17 cellular contexts compared by ENCODE assay signal in the genomic region with DNA sequence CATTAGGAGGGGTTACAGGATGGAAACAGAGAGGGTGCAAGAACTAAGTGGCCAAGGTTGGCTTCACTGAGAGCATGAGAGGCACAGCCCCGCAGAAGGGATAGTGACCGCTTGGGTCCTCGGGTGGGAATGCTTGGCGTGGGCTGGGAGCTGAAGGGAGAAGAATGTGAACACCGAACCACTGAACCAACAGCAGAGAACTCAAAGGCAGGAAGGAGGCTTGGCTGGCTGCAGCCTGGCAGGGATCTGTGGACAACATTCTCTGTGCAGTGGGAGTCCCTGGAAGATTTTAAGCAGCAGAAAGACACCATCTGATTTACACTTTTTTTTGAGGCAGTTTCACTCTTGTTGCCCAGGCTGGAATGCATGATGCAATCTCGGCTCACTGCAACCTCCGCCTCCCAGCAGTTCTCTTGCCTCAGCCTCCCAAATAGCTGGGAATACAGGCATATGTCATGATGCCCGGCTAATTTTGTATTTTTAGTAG. TPM values are rescaled to one million over a fixed set of nuclear protein-coding genes. Genes with fewer than 3 reads are reported as not detected.
A peak's percentile ranks its signal among the peaks of the same experiment; 100 is the strongest.
DNase-seq lines count a peak whose midpoint lies in the region; TF ChIP-seq lines count a peak whose summit lies in the region.
"Had no signal": no experiment of that assay in that cellular context is flagged by ENCODE, and none has a peak within 500 bp of the region (broad histone marks: within the 10 kb centered on the region; RNA-seq: fewer than 3 reads in every experiment).

No MANE protein-coding gene starts in this region.

- no peaks in the 10 kb centered on the region for H3K9me3 ChIP-seq in endodermal cell (ENCODE audit: control insufficient read depth, low read length)
- H3K9me3 ChIP-seq in osteoblast (ENCODE audit: low read depth, low read length), result no peaks in the 10 kb centered on the region
- H3K9me3 ChIP-seq in spleen, result no peaks in the 10 kb centered on the region

- H2AFZ ChIP-seq in osteoblast (ENCODE audit: low read length), result peak overlapping the region; percentile 66

- H3K4me3 Mint-ChIP-seq in endodermal cell, result no peak overlapping the region
- H3K4me3 Mint-ChIP-seq: activated CD4-positive, alpha-beta T cell treated with anti-CD3 and anti-CD28 coated beads for 36 hours; activated naive CD4-positive, alpha-beta T cell treated with anti-CD3 and anti-CD28 coated beads, Interleukin-2, amount 50 U/mL, for 24 hours; B cell; nephron had no signal

- no peak overlapping the region; the same call in 1 of the 2 replicates for H3K4me3 ChIP-seq in AG10803 (ENCODE audit: low read length)
- H3K4me3 ChIP-seq in endodermal cell (ENCODE audit: low read length), result no peak overlapping the region
- peak overlapping the region; percentile 30 for H3K4me3 ChIP-seq in osteoblast (ENCODE audit: insufficient read depth, low read length)
- no peak overlapping the region for H3K4me3 ChIP-seq in spleen

- no peaks in the 10 kb centered on the region for H3K36me3 Mint-ChIP-seq in endodermal cell (ENCODE audit: low read depth)
- H3K36me3 Mint-ChIP-seq: activated naive CD4-positive, alpha-beta T cell treated with anti-CD3 and anti-CD28 coated beads, Interleukin-2, amount 50 U/mL, for 24 hours had no signal

- no peak overlapping the region for H3K9ac ChIP-seq in endodermal cell (ENCODE audit: extremely low read depth, low read length, poor library complexity, severe bottlenecking)

- H4K20me1 ChIP-seq in osteoblast (ENCODE audit: insufficient read depth, low read length), result no peaks in the 10 kb centered on the region

- WGBS in endodermal cell (ENCODE audit: insufficient coverage in 1 of 2, insufficient read length in 1 of 2), 2 experiments, result 88 to 91% methylated on average over 7 to 8 of the region's 8 CpGs
- WGBS in spleen, 5 donors, result 81 to 88% (median 82%) methylated on average over 8 of the region's 8 CpGs

- no peaks in the 10 kb centered on the region for H3K79me2 ChIP-seq in osteoblast (ENCODE audit: insufficient read depth, low read length)

- H3K36me3 ChIP-seq in endodermal cell (ENCODE audit: control insufficient read depth, insufficient read depth, low read length) (no peaks in the 10 kb centered on the region), osteoblast (ENCODE audit: insufficient read depth, low read length) (no peaks in the 10 kb centered on the region), spleen (no peaks in the 10 kb centered on the region)

- no peaks in the 10 kb centered on the region for H3K27me3 ChIP-seq in endodermal cell (ENCODE audit: control insufficient read depth, insufficient read depth, low read length, poor library complexity, severe bottlenecking)
- no peaks in the 10 kb centered on the region for H3K27me3 ChIP-seq in osteoblast (ENCODE audit: insufficient read depth, low read length)
- H3K27me3 ChIP-seq in spleen (replicated peaks in 1 of 7), result no peaks in the 10 kb centered on the region

- H3K4me2 ChIP-seq in osteoblast (ENCODE audit: insufficient read depth, low read length), result peak overlapping the region; percentile 75

- no peak overlapping the region for H3K27ac ChIP-seq in endodermal cell (ENCODE audit: low read depth, low read length)
- H3K27ac ChIP-seq in osteoblast (ENCODE audit: low read depth, low read length), result peak overlapping the region; percentile 73
- H3K27ac ChIP-seq in spleen, result peak overlapping the region in 4 of 8 donors; percentile 25 to 51 (median 46)

- H3K27ac Mint-ChIP-seq in endodermal cell, result peak overlapping the region; percentile 72
- H3K27ac Mint-ChIP-seq: activated CD4-positive, alpha-beta T cell treated with anti-CD3 and anti-CD28 coated beads for 36 hours; activated naive CD4-positive, alpha-beta T cell treated with anti-CD3 and anti-CD28 coated beads, Interleukin-2, amount 50 U/mL, for 24 hours; B cell; nephron had no signal

- no peaks in the 10 kb centered on the region for H3K9me3 Mint-ChIP-seq in endodermal cell
- H3K9me3 Mint-ChIP-seq: activated naive CD4-positive, alpha-beta T cell treated with anti-CD3 and anti-CD28 coated beads, Interleukin-2, amount 50 U/mL, for 24 hours; nephron had no signal

- TF ChIP-seq CTCF in AG10803 (conservative IDR thresholded peaks at IDR 0.05; ENCODE audit: low read length) (no peak), endodermal cell (conservative IDR thresholded peaks at IDR 0.05) (no peak), osteoblast (IDR thresholded peaks at IDR 0.05; ENCODE audit: extremely low read depth, low read depth, low read length) (no peak), spleen (IDR thresholded peaks at IDR 0.05 in 8 of 11, conservative IDR thresholded peaks at IDR 0.05 in 3 of 11) (no peak)

- peaks cover 39% of the 10 kb centered on the region for H3K4me1 Mint-ChIP-seq in endodermal cell
- H3K4me1 Mint-ChIP-seq: activated CD4-positive, alpha-beta T cell treated with anti-CD3 and anti-CD28 coated beads for 36 hours; activated naive CD4-positive, alpha-beta T cell treated with anti-CD3 and anti-CD28 coated beads, Interleukin-2, amount 50 U/mL, for 24 hours; B cell had no signal

- TF ChIP-seq POLR2A in spleen (IDR thresholded peaks at IDR 0.05), result no peak

- DNase-seq in AG10803 (ENCODE audit: low read depth) (peak; percentile 79), M059J (ENCODE audit: low read depth) (peak; percentile 19), endodermal cell (no peak), osteoblast (ENCODE audit: insufficient read length, low spot score, missing footprints) (peak; percentile 78), NAMALWA (ENCODE audit: low spot score) (no peak), NCI-H524 (lab: John Stamatoyannopoulos, UW) (no peak), HPDE6-E6E7 (ENCODE audit: extremely low spot score) (no peak), spleen (no peak)
- DNase-seq: activated CD4-positive, alpha-beta T cell treated with anti-CD3 and anti-CD28 coated beads for 36 hours; DMS 273 treated with DMSO at 0.1 percent for 48 hours; NCI-H2081 treated with DMSO at 0.1 percent for 48 hours; NCI-H774; right cardiac atrium; stimulated activated CD4-positive, alpha-beta T cell treated with anti-CD3 and anti-CD28 coated beads, Interleukin-4, amount 100 ng/mL, for 1 hour had no signal

- H3K27me3 Mint-ChIP-seq in endodermal cell (ENCODE audit: insufficient read depth), result peaks cover 1% of the 10 kb centered on the region

- H3K4me1 ChIP-seq in endodermal cell (ENCODE audit: control insufficient read depth, insufficient read depth, low read length) (peaks cover 16% of the 10 kb centered on the region), osteoblast (ENCODE audit: insufficient read depth, low read length) (peaks cover 22% of the 10 kb centered on the region), spleen (peaks cover 0 to 17% (median 9%) of the 10 kb centered on the region in 6 donors)

- intact Hi-C loops in spleen (cut with DNase I; ENCODE audit: low total_unique reads), result no loop called here

RNA-seq across cellular contexts. Expression of a gene that starts 33.9 kb away (rescaled TPM):
- 7.5 and 11.4 TPM in 2 replicates for total RNA-seq in M059J (2014; rRNA removed; shearing (Covaris generic))
- total RNA-seq in endodermal cell, result 10 to 100 TPM; 11.1 to 14.9 TPM
- 11.0 TPM for polyA plus RNA-seq in endodermal cell (2013, experiment 1 of 2)
- polyA plus RNA-seq in endodermal cell (2013, experiment 2 of 2), result 11.3 TPM
- 14.7 and 17.7 TPM in 2 replicates for total RNA-seq in osteoblast
- 1 to 10 TPM; 6.1 to 9.9 (median 7.3) TPM for total RNA-seq in spleen
- polyA plus RNA-seq in spleen, result 1 to 10 TPM; 1.6 to 2.7 (median 1.8) TPM

RNA-seq across cellular contexts. Expression of a gene that starts 34.3 kb away (rescaled TPM):
- total RNA-seq in M059J (2014; rRNA removed; shearing (Covaris generic)), result 47.0 and 74.5 TPM in 2 replicates
- 100 to 1,000 TPM; 103 to 120 TPM for total RNA-seq in endodermal cell
- polyA plus RNA-seq in endodermal cell (2013, experiment 1 of 2), result 84.1 TPM
- polyA plus RNA-seq in endodermal cell (2013, experiment 2 of 2), result 94.9 TPM
- 101 and 107 TPM in 2 replicates for total RNA-seq in osteoblast
- total RNA-seq in spleen, result 10 to 100 TPM; 44.1 to 95.3 (median 66.3) TPM
- polyA plus RNA-seq in spleen, result 10 to 100 TPM; 14.7 to 26.8 (median 19.1) TPM
- total RNA-seq: B cell had no signal

Comparison
In these comparisons a context has a peak if more than half of its experiments do, and no peak if none do; other contexts are left out.
1. DNase-seq: peak in AG10803 (single experiment), M059J (single experiment) and osteoblast (single experiment); none in endodermal cell (single experiment), NAMALWA (single experiment), NCI-H524 (0 of 2), HPDE6-E6E7 (single experiment) and spleen (single experiment).